In the genomic region with DNA sequence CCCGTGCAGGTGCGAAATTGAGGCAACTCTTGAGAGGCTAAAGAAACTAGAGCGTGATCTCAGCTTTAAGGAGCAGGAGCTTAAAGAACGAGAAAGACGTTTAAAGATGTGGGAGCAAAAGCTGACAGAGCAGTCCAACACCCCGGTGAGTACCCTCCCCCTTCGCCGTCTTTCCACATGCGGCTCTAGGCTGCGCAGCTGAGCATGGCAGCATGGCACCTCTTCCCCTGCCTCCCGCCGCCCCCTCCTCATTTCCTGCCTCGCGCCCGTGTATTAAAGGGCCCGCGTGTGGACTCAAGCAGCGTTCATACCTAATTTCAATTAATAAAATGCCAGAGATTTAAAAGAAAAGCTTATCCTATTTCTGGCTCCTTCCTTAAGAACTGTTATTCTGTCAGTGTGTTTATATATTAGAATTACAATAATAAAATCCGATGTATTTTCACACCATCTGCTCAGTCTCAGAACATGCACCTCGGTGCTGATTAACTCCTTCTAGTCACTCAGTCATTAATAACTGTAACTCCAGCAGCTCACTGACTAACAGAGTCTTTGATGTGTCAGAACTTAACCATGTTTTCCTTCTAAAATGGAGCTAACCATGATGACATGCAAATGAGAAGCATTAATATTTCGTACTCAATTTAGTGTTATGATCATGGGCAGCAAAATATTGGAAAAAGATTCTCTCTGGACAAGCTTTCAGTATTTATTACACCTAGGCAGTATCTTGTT, we compare ENCODE assay signal across 25 cellular contexts.
A peak's percentile ranks its signal among the peaks of the same experiment; 100 is the strongest.
DNase-seq lines count a peak whose midpoint lies in the region; ATAC-seq and TF ChIP-seq lines count a peak whose summit lies in the region.
"Had no signal": no experiment of that assay in that cellular context is flagged by ENCODE, and none has a peak within 500 bp of the region (broad histone marks: within the 10 kb centered on the region; RNA-seq: fewer than 3 reads in every experiment).

No MANE protein-coding gene starts in this region.

- DNase-seq in D341Med (ENCODE audit: low spot score) (peak; percentile 79), NCI-H524 treated with DMSO at 0.1 percent for 48 hours (lab: John Stamatoyannopoulos, UW) (peak; percentile 31), dorsolateral prefrontal cortex (peak in 3 of 10 donors; percentile 18 to 42 (median 21)), nephron progenitor cell (peak; percentile 10), spleen (no peak), HuH-7.5 (ENCODE audit: low spot score) (no peak)
- DNase-seq: ACHN; activated CD4-positive, alpha-beta T cell treated with anti-CD3 and anti-CD28 coated beads, Interleukin-2, amount 50 U/mL, for 1 hour; activated naive CD4-positive, alpha-beta T cell; activated T-cell treated with anti-CD3 and anti-CD28 coated beads for 4 hours; cerebellar nuclear complex; effector memory CD8-positive, alpha-beta T cell; islet precursor cell; mammary epithelial cell; NCI-H1436; NCI-H446; SIG-M5; T-helper 1 cell had no signal

- H3K4me3 ChIP-seq in dorsolateral prefrontal cortex (peak overlapping the region in 39 of 59 donors; percentile 1 to 52 (median 31)), spleen (no peak overlapping the region)
- H3K4me3 ChIP-seq: thoracic aorta had no signal

- no peak for TF ChIP-seq POLR2A in spleen (IDR thresholded peaks at IDR 0.05)

- H3K36me3 ChIP-seq in spleen = no peaks in the 10 kb centered on the region

- H3K4me1 Mint-ChIP-seq in nephron progenitor cell = peaks cover 68% of the 10 kb centered on the region

- H3K36me3 Mint-ChIP-seq in nephron progenitor cell (ENCODE audit: low read depth) = peaks cover 9% of the 10 kb centered on the region

- intact Hi-C loops in dorsolateral prefrontal cortex (cut with DNase I) = loop anchor here in 1 of 2 donors (5.0 to 10.0 kb wide), 2 partner anchors 190 to 412 kb away; no protein-coding TSS in a partner anchor
- intact Hi-C loops in spleen (cut with DNase I; ENCODE audit: low total_unique reads) = no loop called here

- H3K4me1 ChIP-seq in spleen = peaks cover 0 to 18% (median 3%) of the 10 kb centered on the region in 6 donors

- H3K27ac ChIP-seq in dorsolateral prefrontal cortex (peak overlapping the region in 29 of 59 donors; percentile 5 to 71 (median 40)), spleen (no peak overlapping the region)
- H3K27ac ChIP-seq: C4-2B, parathyroid adenoma, thoracic aorta had no signal

- H3K9me3 ChIP-seq in spleen = no peaks in the 10 kb centered on the region
- H3K9me3 ChIP-seq: thoracic aorta had no signal

- H3K27me3 ChIP-seq in dorsolateral prefrontal cortex (no peaks in the 10 kb centered on the region), spleen (replicated peaks in 1 of 7) (no peaks in the 10 kb centered on the region)

- H3K27me3 Mint-ChIP-seq in nephron progenitor cell (ENCODE audit: low read depth, poor library complexity) = no peaks in the 10 kb centered on the region
- H3K27me3 Mint-ChIP-seq: effector memory CD8-positive, alpha-beta T cell had no signal

- ATAC-seq in GM19351 (IDR thresholded peaks at IDR 0.05; ENCODE audit: unreplicated experiment) (no peak), GM18511 (IDR thresholded peaks at IDR 0.05; ENCODE audit: unreplicated experiment) (no peak)
- ATAC-seq: effector memory CD8-positive, alpha-beta T cell; HCT116; HepG2 had no signal

- no peaks in the 10 kb centered on the region for H3K9me3 Mint-ChIP-seq in nephron progenitor cell
- H3K9me3 Mint-ChIP-seq: effector memory CD8-positive, alpha-beta T cell had no signal

- H3K27ac Mint-ChIP-seq in nephron progenitor cell = no peak overlapping the region
- H3K27ac Mint-ChIP-seq: effector memory CD8-positive, alpha-beta T cell had no signal

- H3K4me3 Mint-ChIP-seq in nephron progenitor cell = peak overlapping the region; percentile 12
- H3K4me3 Mint-ChIP-seq: effector memory CD8-positive, alpha-beta T cell had no signal

- 85 to 94% (median 86%) methylated on average over 21 of the region's 21 CpGs for WGBS in spleen, 5 donors

- no peak for TF ChIP-seq CTCF in dorsolateral prefrontal cortex (IDR thresholded peaks at IDR 0.05 in 54 of 56, conservative IDR thresholded peaks at IDR 0.05 in 2 of 56; ENCODE audit: low read depth in 1 of 56, partially characterized antibody in 56 of 56)
- no peak for TF ChIP-seq CTCF in nephron progenitor cell (IDR thresholded peaks at IDR 0.05)
- TF ChIP-seq CTCF in spleen (IDR thresholded peaks at IDR 0.05 in 8 of 11, conservative IDR thresholded peaks at IDR 0.05 in 3 of 11) = no peak

Comparison
In these comparisons a context has a peak if more than half of its experiments do, and no peak if none do; other contexts are left out.
1. DNase-seq: peak in D341Med (single experiment), NCI-H524 treated with DMSO at 0.1 percent for 48 hours (single experiment) and nephron progenitor cell (single experiment); none in spleen (single experiment) and HuH-7.5 (single experiment).
2. H3K4me3 ChIP-seq: peak in dorsolateral prefrontal cortex (39 of 59); none in spleen (0 of 8).